Comparison of ENCODE assay signal across 14 cellular contexts in genomic region chr6:54516331-54516730, GRCh38.
"Had no signal": no experiment of that assay in that cellular context is flagged by ENCODE, and none has a peak within 500 bp of the region (broad histone marks: within the 10 kb centered on the region; RNA-seq: fewer than 3 reads in every experiment).

No MANE protein-coding gene starts in this region.

- DNase-seq: activated CD4-positive, alpha-beta T cell treated with anti-CD3 and anti-CD28 coated beads, Interleukin-2, amount 10 ng/mL, durations not matched to agents 7 days and 5 days; activated CD8-positive, alpha-beta memory T cell treated with anti-CD3 and anti-CD28 coated beads, Interleukin-2, amount 50 U/mL, for 48 hours; activated gamma-delta T cell; activated T-cell treated with anti-CD3 and anti-CD28 coated beads, Interleukin-2, amount 50 U/mL, for 72 hours; dorsolateral prefrontal cortex; endodermal cell; islet precursor cell; left ventricle myocardium inferior; mucosa of descending colon; naive thymus-derived CD8-positive, alpha-beta T cell; pancreas; stimulated activated CD4-positive, alpha-beta T cell treated with anti-CD3 and anti-CD28 coated beads, Interleukin-12 subunit alpha, Interleukin-12 subunit beta, amount 100 ng/mL, for 4 hours; stimulated activated CD4-positive, alpha-beta T cell treated with anti-CD3 and anti-CD28 coated beads, Interleukin-2, amount 100 ng/mL, for 24 hours had no signal

- ATAC-seq: activated naive CD4-positive, alpha-beta T cell treated with anti-CD3 and anti-CD28 coated beads, Interleukin-2, amount 50 U/mL, for 72 hours; activated T-cell treated with anti-CD3 and anti-CD28 coated beads, Interleukin-2, amount 50 U/mL, for 72 hours; mucosa of descending colon; naive thymus-derived CD8-positive, alpha-beta T cell; pancreas had no signal

- FAIRE-seq: pancreas had no signal
